In the genomic region with DNA sequence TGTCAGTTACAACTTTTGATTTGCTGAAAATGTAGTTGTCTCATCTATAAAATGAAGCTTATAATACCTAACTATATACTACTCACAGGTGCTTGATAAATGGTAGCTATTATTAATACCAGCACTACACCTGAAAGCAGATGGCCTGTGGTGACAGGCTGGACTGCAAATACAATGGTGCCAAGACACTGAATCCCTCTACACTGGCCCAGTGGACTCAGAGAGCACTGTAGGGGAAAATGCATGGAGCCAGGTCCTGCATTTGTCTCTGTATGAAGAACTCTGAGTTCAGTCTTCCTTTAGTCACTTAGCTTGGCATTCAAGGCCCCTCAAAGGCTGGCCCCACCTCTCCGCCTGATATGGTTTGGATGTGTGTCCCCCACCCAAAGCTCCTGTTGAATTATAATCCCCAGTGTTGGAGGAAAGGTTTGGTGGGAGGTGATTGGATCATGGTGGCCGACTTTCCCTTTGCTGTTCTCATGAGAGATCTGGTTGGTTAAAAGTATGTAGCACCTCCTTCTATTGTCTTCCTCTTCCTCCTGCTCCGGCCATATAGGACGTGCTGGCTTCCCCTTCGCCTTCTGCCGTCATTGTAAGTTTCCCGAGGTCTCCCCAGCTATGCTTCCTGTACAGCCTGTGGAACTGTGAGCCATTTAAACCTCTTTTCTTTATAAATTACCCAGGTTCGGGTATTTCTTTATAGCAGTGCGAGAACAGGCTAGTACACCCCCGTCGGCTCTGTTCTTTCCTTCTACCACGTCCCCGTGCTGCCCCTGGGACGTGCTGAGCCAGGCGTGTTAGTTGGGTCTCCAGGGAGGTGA, we compare ENCODE assay signal across 21 cellular contexts. TPM values are rescaled to one million over a fixed set of nuclear protein-coding genes. Genes with fewer than 3 reads are reported as not detected.
DNase-seq lines count a peak whose midpoint lies in the region; ATAC-seq and TF ChIP-seq lines count a peak whose summit lies in the region.
"Had no signal": no experiment of that assay in that cellular context is flagged by ENCODE, and none has a peak within 500 bp of the region (broad histone marks: within the 10 kb centered on the region; RNA-seq: fewer than 3 reads in every experiment).

No MANE protein-coding gene starts in this region.

- no peaks in the 10 kb centered on the region for H4K20me1 ChIP-seq in GM23338 (replicated peaks; ENCODE audit: insufficient read depth)

- no peak overlapping the region for H3K4me2 ChIP-seq in GM23338

- TF ChIP-seq CTCF in GM23338 (conservative IDR thresholded peaks at IDR 0.05; ENCODE audit: low read depth in 2 of 2) (no peak), RWPE2 (IDR thresholded peaks at IDR 0.05; ENCODE audit: poor library complexity, severe bottlenecking) (no peak), progenitor cell of endocrine pancreas (IDR thresholded peaks at IDR 0.05; ENCODE audit: unreplicated experiment) (no peak), Calu3 (IDR thresholded peaks at IDR 0.05; ENCODE audit: unreplicated experiment) (no peak)

- no peaks in the 10 kb centered on the region for H3K27me3 ChIP-seq in GM23338 (ENCODE audit: insufficient read depth)
- H3K27me3 ChIP-seq in RWPE2 (ENCODE audit: insufficient read depth, poor library complexity, severe bottlenecking), result peaks cover 19% of the 10 kb centered on the region

- H3K4me3 Mint-ChIP-seq in GM23338 (no peak overlapping the region), progenitor cell of endocrine pancreas (ENCODE audit: low read depth) (no peak overlapping the region), Calu3 (ENCODE audit: low read depth, unreplicated experiment) (no peak overlapping the region)
- H3K4me3 Mint-ChIP-seq in activated CD4-positive, alpha-beta T cell treated with anti-CD3 and anti-CD28 coated beads, Interleukin-2, amount 10 ng/mL, durations not matched to agents 7 days and 5 days, result no peak overlapping the region
- H3K4me3 Mint-ChIP-seq: activated naive CD8-positive, alpha-beta T cell; IgD-negative memory B cell; T-cell had no signal

- peak overlapping the region; percentile 98 for H2AFZ ChIP-seq in GM23338

- H3K79me2 ChIP-seq in GM23338 (replicated peaks; ENCODE audit: insufficient read depth), result no peaks in the 10 kb centered on the region

- H3K9me3 Mint-ChIP-seq in GM23338 (no peaks in the 10 kb centered on the region), progenitor cell of endocrine pancreas (ENCODE audit: low read depth) (no peaks in the 10 kb centered on the region), Calu3 (ENCODE audit: low read depth, unreplicated experiment) (no peaks in the 10 kb centered on the region)
- H3K9me3 Mint-ChIP-seq in activated CD4-positive, alpha-beta T cell treated with anti-CD3 and anti-CD28 coated beads, Interleukin-2, amount 10 ng/mL, durations not matched to agents 7 days and 5 days, result no peaks in the 10 kb centered on the region
- H3K9me3 Mint-ChIP-seq: T-cell had no signal

- H3K36me3 ChIP-seq in GM23338 (ENCODE audit: insufficient read depth) (no peaks in the 10 kb centered on the region), RWPE2 (ENCODE audit: low read depth) (no peaks in the 10 kb centered on the region)

- CTCF ChIA-PET in Calu3 (lab: Charles Lee), result interaction anchor here (1.1 to 1.6 kb wide), 4 partner anchors 24 to 182 kb away, joined by 3 to 4 read pairs (median 3); no protein-coding TSS in a partner anchor
- CTCF ChIA-PET in activated CD4-positive, alpha-beta T cell treated with anti-CD3 and anti-CD28 coated beads, Interleukin-2, amount 10 ng/mL, durations not matched to agents 7 days and 5 days (lab: Charles Lee), result interaction anchor here (1.1 to 1.8 kb wide), 4 partner anchors 12 to 100 kb away, joined by 3 to 6 read pairs (median 4); no protein-coding TSS in a partner anchor

- no peak overlapping the region for H3K4me3 ChIP-seq in GM23338
- H3K4me3 ChIP-seq in RWPE2 (ENCODE audit: severe bottlenecking), result no peak overlapping the region

- BruUV-seq in Calu3 (replicated peaks; lab: Mats Ljungman, UMichigan), result no TSS peak

- peaks cover 54% of the 10 kb centered on the region for H3K4me1 Mint-ChIP-seq in GM23338
- peaks cover 8% of the 10 kb centered on the region for H3K4me1 Mint-ChIP-seq in progenitor cell of endocrine pancreas (ENCODE audit: low read depth)
- H3K4me1 Mint-ChIP-seq in Calu3 (ENCODE audit: low read depth, unreplicated experiment), result peaks cover 23% of the 10 kb centered on the region
- H3K4me1 Mint-ChIP-seq in activated CD4-positive, alpha-beta T cell treated with anti-CD3 and anti-CD28 coated beads, Interleukin-2, amount 10 ng/mL, durations not matched to agents 7 days and 5 days, result peaks cover 5% of the 10 kb centered on the region

- POLR2A ChIA-PET in activated CD4-positive, alpha-beta T cell treated with anti-CD3 and anti-CD28 coated beads, Interleukin-2, amount 10 ng/mL, durations not matched to agents 7 days and 5 days (lab: Charles Lee), result no interaction called here

- H3K4me1 ChIP-seq in GM23338 (ENCODE audit: insufficient read depth), result peaks cover 15% of the 10 kb centered on the region; the same call in 1 of the 2 replicates
- H3K4me1 ChIP-seq in RWPE2 (ENCODE audit: insufficient read depth, poor library complexity, severe bottlenecking), result no peaks in the 10 kb centered on the region

- H3K27ac ChIP-seq in GM23338 (ENCODE audit: low read depth), result no peak overlapping the region
- no peak overlapping the region for H3K27ac ChIP-seq in RWPE2 (ENCODE audit: poor library complexity, severe bottlenecking)

- DNase-seq in GM23338 (ENCODE audit: low spot score) (no peak), RWPE2 (ENCODE audit: low spot score) (peak; percentile 24), dermis blood vessel endothelial cell (peak; percentile 70), progenitor cell of endocrine pancreas (ENCODE audit: low spot score, unreplicated experiment) (no peak), Calu3 (no peak), NCI-H2081 treated with DMSO at 0.1 percent for 48 hours (lab: John Stamatoyannopoulos, UW) (no peak), UCSD-AML1 (lab: John Stamatoyannopoulos, UW; ENCODE audit: unreplicated experiment) (no peak)
- no peak for DNase-seq in activated CD4-positive, alpha-beta T cell treated with anti-CD3 and anti-CD28 coated beads, Interleukin-2, amount 10 ng/mL, durations not matched to agents 7 days and 5 days
- DNase-seq: GOT3, mammary epithelial cell, SIG-M5 had no signal

- H3K27me3 Mint-ChIP-seq in GM23338 (ENCODE audit: insufficient read depth, low read depth, poor library complexity) (peaks cover 21% of the 10 kb centered on the region), progenitor cell of endocrine pancreas (peaks cover 57% of the 10 kb centered on the region), Calu3 (ENCODE audit: unreplicated experiment) (peaks cover 64% of the 10 kb centered on the region)
- H3K27me3 Mint-ChIP-seq in activated CD4-positive, alpha-beta T cell treated with anti-CD3 and anti-CD28 coated beads, Interleukin-2, amount 10 ng/mL, durations not matched to agents 7 days and 5 days, result peaks cover 27% of the 10 kb centered on the region

- ATAC-seq in GM23338 (no peak), RWPE2 (ENCODE audit: low read depth) (no peak)

- no peaks in the 10 kb centered on the region for H3F3A ChIP-seq in GM23338 (replicated peaks; ENCODE audit: low read depth)

- H3K9me2 ChIP-seq in GM23338 (ENCODE audit: insufficient read depth), result no peaks in the 10 kb centered on the region

- H3K27ac Mint-ChIP-seq in GM23338 (no peak overlapping the region), progenitor cell of endocrine pancreas (peak overlapping the region; percentile 52), Calu3 (ENCODE audit: unreplicated experiment) (no peak overlapping the region)
- H3K27ac Mint-ChIP-seq in activated CD4-positive, alpha-beta T cell treated with anti-CD3 and anti-CD28 coated beads, Interleukin-2, amount 10 ng/mL, durations not matched to agents 7 days and 5 days, result no peak overlapping the region
- H3K27ac Mint-ChIP-seq: activated naive CD8-positive, alpha-beta T cell; T-cell had no signal

- H3K9me3 ChIP-seq in RWPE2 (ENCODE audit: severe bottlenecking), result no peaks in the 10 kb centered on the region

- intact Hi-C loops in Calu3 (cut with micrococcal nuclease; ENCODE audit: unreplicated experiment), result loop anchor here (5.0 kb wide), 1 partner anchor 94 kb away; no protein-coding TSS in a partner anchor

- H3K36me3 Mint-ChIP-seq in GM23338 (ENCODE audit: low read depth) (no peaks in the 10 kb centered on the region; the same call in 2 of the 3 replicates), progenitor cell of endocrine pancreas (ENCODE audit: insufficient read depth) (no peaks in the 10 kb centered on the region), Calu3 (ENCODE audit: insufficient read depth, unreplicated experiment) (no peaks in the 10 kb centered on the region)
- H3K36me3 Mint-ChIP-seq in activated CD4-positive, alpha-beta T cell treated with anti-CD3 and anti-CD28 coated beads, Interleukin-2, amount 10 ng/mL, durations not matched to agents 7 days and 5 days (ENCODE audit: low read depth), result no peaks in the 10 kb centered on the region
- H3K36me3 Mint-ChIP-seq: activated naive CD8-positive, alpha-beta T cell; IgD-negative memory B cell; T-cell had no signal

TF ChIP-seq in GM23338, 12 proteins besides CTCF, POLR2A, EP300 and RAD21:
- no peak for TF ChIP-seq ZNF114 (CRISPR knock-in tag; IDR thresholded peaks at IDR 0.05)
TF ChIP-seq in GM23338: peak in this region for 0.

RNA-seq across cellular contexts. Expression of a gene that starts 11.1 kb away (rescaled TPM):
- total RNA-seq in GM23338 (2014; rRNA removed; shearing (Covaris generic)), result 0.10 TPM in 1 of 2 replicates, not detected in the other
- 0.17 TPM in 1 of 2 replicates, not detected in the other for polyA plus RNA-seq in GM23338 (2016; fragmentation: Nextera tagmentation; extraction: Ambion mirVana)
- total RNA-seq in dermis blood vessel endothelial cell (not detected in 2 replicates), progenitor cell of endocrine pancreas (not detected in 2 replicates), Calu3 (2022) (not detected in 2 replicates)
- not detected for total RNA-seq in activated CD4-positive, alpha-beta T cell treated with anti-CD3 and anti-CD28 coated beads, Interleukin-2, amount 10 ng/mL, durations not matched to agents 7 days and 5 days
- total RNA-seq: fibroblast of lung, kidney epithelial cell, mammary epithelial cell, MCF 10A, myocyte, osteocyte, sciatic nerve, T-cell had no signal
- polyA plus RNA-seq: AG04450, fibroblast of lung, IgD-negative memory B cell, mammary epithelial cell had no signal

Comparison
In these comparisons a context has a peak if more than half of its experiments do, and no peak if none do; other contexts are left out.
1. DNase-seq: peak in RWPE2 (single experiment) and dermis blood vessel endothelial cell (single experiment); none in GM23338 (single experiment), progenitor cell of endocrine pancreas (single experiment), Calu3 (single experiment), NCI-H2081 treated with DMSO at 0.1 percent for 48 hours (single experiment), UCSD-AML1 (single experiment) and activated CD4-positive, alpha-beta T cell treated with anti-CD3 and anti-CD28 coated beads, Interleukin-2, amount 10 ng/mL, durations not matched to agents 7 days and 5 days (single experiment).